ENCODE assay signal across 12 cellular contexts in genomic region chr13:108777421-108778420, GRCh38.
DNase-seq lines count a peak whose midpoint lies in the region; ATAC-seq and TF ChIP-seq lines count a peak whose summit lies in the region.
"Had no signal": no experiment of that assay in that cellular context is flagged by ENCODE, and none has a peak within 500 bp of the region (broad histone marks: within the 10 kb centered on the region; RNA-seq: fewer than 3 reads in every experiment).

No MANE protein-coding gene starts in this region.

- no peaks in the 10 kb centered on the region for H3K9me3 ChIP-seq in SJCRH30 (replicated peaks)
- H3K9me3 ChIP-seq in neuronal stem cell (replicated peaks in 1 of 2; ENCODE audit: control insufficient read depth in 2 of 2, insufficient read depth in 1 of 2, low read depth in 1 of 2, low read length in 2 of 2): no peaks in the 10 kb centered on the region

- no peak for ATAC-seq in effector memory CD8-positive, alpha-beta T cell (replicated peaks)
- no peak for ATAC-seq in HG02610 (IDR thresholded peaks at IDR 0.05; ENCODE audit: unreplicated experiment)
- ATAC-seq: activated CD8-positive, alpha-beta T cell treated with anti-CD3 and anti-CD28 coated beads, Interleukin-2, amount 10 ng/mL, durations not matched to agents 7 days and 5 days; activated T-helper 17 cell treated with anti-CD3 and anti-CD28 coated beads, Interleukin-2, amount 50 U/mL, for 72 hours had no signal

- no peak overlapping the region for H4K8ac ChIP-seq in neuronal stem cell (ENCODE audit: low read depth, low read length)

- H3K18ac ChIP-seq in neuronal stem cell (ENCODE audit: low read length): no peak overlapping the region

- H4K91ac ChIP-seq in neuronal stem cell (ENCODE audit: low read depth, low read length, poor library complexity): no peak overlapping the region

- H2AK5ac ChIP-seq in neuronal stem cell (ENCODE audit: low read depth, low read length): no peak overlapping the region

- H3K27me3 ChIP-seq in SJCRH30 (no peaks in the 10 kb centered on the region), neuronal stem cell (ENCODE audit: control insufficient read depth in 3 of 3, insufficient read depth in 3 of 3, low read depth in 1 of 3, low read length in 3 of 3) (no peaks in the 10 kb centered on the region)

- H3K14ac ChIP-seq in neuronal stem cell (ENCODE audit: low read length): no peak overlapping the region

- H3K4me3 ChIP-seq in SJCRH30 (no peak overlapping the region), fibroblast of the aortic adventitia (ENCODE audit: low read depth, low read length) (no peak overlapping the region), neuronal stem cell (ENCODE audit: low read length in 2 of 2) (no peak overlapping the region)

- TF ChIP-seq CTCF in fibroblast of the aortic adventitia (IDR thresholded peaks at IDR 0.05; ENCODE audit: insufficient read depth, low read length): no peak

- peak; percentile 30 for DNase-seq in HCEC 1CT
- peak; percentile 11 to 27 for DNase-seq in SJCRH30
- peak; percentile 7 for DNase-seq in fibroblast of the aortic adventitia (ENCODE audit: low read depth)
- DNase-seq in neuronal stem cell (ENCODE audit: low spot score): peak; percentile 23
- DNase-seq in activated CD4-positive, CD25-positive, alpha-beta regulatory T cell (lab: John Stamatoyannopoulos, UW): no peak
- DNase-seq in NCI-H1105 (lab: John Stamatoyannopoulos, UW): no peak
- DNase-seq in effector memory CD8-positive, alpha-beta T cell: no peak
- DNase-seq: activated CD8-positive, alpha-beta T cell treated with anti-CD3 and anti-CD28 coated beads, Interleukin-2, amount 10 ng/mL, durations not matched to agents 7 days and 5 days; aorta; DMS79 treated with DMSO at 0.1 percent for 48 hours had no signal

- no peak overlapping the region for H3K4ac ChIP-seq in neuronal stem cell (ENCODE audit: low read length)

- no peaks in the 10 kb centered on the region for H3K79me1 ChIP-seq in neuronal stem cell (ENCODE audit: low read depth, low read length)

- H2BK12ac ChIP-seq in neuronal stem cell (ENCODE audit: low read length): no peak overlapping the region

- no peak overlapping the region for H2AFZ ChIP-seq in neuronal stem cell (ENCODE audit: low read length)

- H3K4me3 Mint-ChIP-seq in effector memory CD8-positive, alpha-beta T cell: no peak overlapping the region
- H3K4me3 Mint-ChIP-seq: activated CD8-positive, alpha-beta T cell treated with anti-CD3 and anti-CD28 coated beads, Interleukin-2, amount 10 ng/mL, durations not matched to agents 7 days and 5 days; activated T-helper 17 cell treated with anti-CD3 and anti-CD28 coated beads, Interleukin-2, amount 50 U/mL, for 72 hours had no signal

- H3K27ac Mint-ChIP-seq in effector memory CD8-positive, alpha-beta T cell: no peak overlapping the region
- H3K27ac Mint-ChIP-seq: activated CD8-positive, alpha-beta T cell treated with anti-CD3 and anti-CD28 coated beads, Interleukin-2, amount 10 ng/mL, durations not matched to agents 7 days and 5 days; activated T-helper 17 cell treated with anti-CD3 and anti-CD28 coated beads, Interleukin-2, amount 50 U/mL, for 72 hours had no signal

- no peaks in the 10 kb centered on the region for H3K27me3 Mint-ChIP-seq in effector memory CD8-positive, alpha-beta T cell

- no peak overlapping the region for H3K23ac ChIP-seq in neuronal stem cell (ENCODE audit: low read depth, low read length, poor library complexity)

- H3K4me1 ChIP-seq in SJCRH30 (no peaks in the 10 kb centered on the region), neuronal stem cell (ENCODE audit: control insufficient read depth in 2 of 2, insufficient read depth in 1 of 2, low read depth in 1 of 2, low read length in 2 of 2) (peaks cover 2 to 9% of the 10 kb centered on the region in 2 donors)

- no peak overlapping the region for H3K4me2 ChIP-seq in neuronal stem cell (ENCODE audit: insufficient read depth, low read length, poor library complexity, severe bottlenecking)

- WGBS in neuronal stem cell (ENCODE audit: extremely low coverage in 2 of 2, insufficient read length in 2 of 2, insufficient replicate concordance in 1 of 2), 2 donors: no CpG with 5 or more reads among the region's 9 CpGs

- H3K36me3 ChIP-seq in SJCRH30 (no peaks in the 10 kb centered on the region), neuronal stem cell (replicated peaks in 1 of 2; ENCODE audit: control insufficient read depth in 2 of 2, insufficient read depth in 2 of 2, low read length in 2 of 2) (no peaks in the 10 kb centered on the region)

- H2BK5ac ChIP-seq in neuronal stem cell (ENCODE audit: low read length): no peak overlapping the region

- H3K36me3 Mint-ChIP-seq in effector memory CD8-positive, alpha-beta T cell (ENCODE audit: insufficient read depth): no peaks in the 10 kb centered on the region

- no peak overlapping the region for H3K9ac ChIP-seq in neuronal stem cell (ENCODE audit: low read depth, low read length, poor library complexity)

- H3K27ac ChIP-seq in SJCRH30 (no peak overlapping the region), neuronal stem cell (replicated peaks; ENCODE audit: low read length) (no peak overlapping the region)

- H2BK15ac ChIP-seq in neuronal stem cell (ENCODE audit: low read length): no peak overlapping the region

- H3K4me1 Mint-ChIP-seq in effector memory CD8-positive, alpha-beta T cell (ENCODE audit: low read depth in 2 of 2): no peaks in the 10 kb centered on the region
- H3K4me1 Mint-ChIP-seq: activated T-helper 17 cell treated with anti-CD3 and anti-CD28 coated beads, Interleukin-2, amount 50 U/mL, for 72 hours had no signal

- H3K9me3 Mint-ChIP-seq in effector memory CD8-positive, alpha-beta T cell: peaks cover 0 to 8% of the 10 kb centered on the region in 2 donors
- H3K9me3 Mint-ChIP-seq: activated T-helper 17 cell treated with anti-CD3 and anti-CD28 coated beads, Interleukin-2, amount 50 U/mL, for 72 hours had no signal

- no peak overlapping the region for H2BK120ac ChIP-seq in neuronal stem cell (ENCODE audit: low read depth, low read length)

Comparison
In these comparisons a context has a peak if more than half of its experiments do, and no peak if none do; other contexts are left out.
1. DNase-seq: peak in HCEC 1CT (single experiment), SJCRH30 (2 of 2), fibroblast of the aortic adventitia (single experiment) and neuronal stem cell (single experiment); none in activated CD4-positive, CD25-positive, alpha-beta regulatory T cell (0 of 4), NCI-H1105 (single experiment) and effector memory CD8-positive, alpha-beta T cell (0 of 3).